ENCODE assay signal across 1 cellular context in genomic region chr14:75578786-75579781, GRCh38.
TF ChIP-seq lines count a peak whose summit lies in the region.

No MANE protein-coding gene starts in this region.

TF ChIP-seq in SK-N-SH, 30 proteins besides CTCF, POLR2A, EP300 and RAD21 (continued from another document):
- TF ChIP-seq, protein P1, sequence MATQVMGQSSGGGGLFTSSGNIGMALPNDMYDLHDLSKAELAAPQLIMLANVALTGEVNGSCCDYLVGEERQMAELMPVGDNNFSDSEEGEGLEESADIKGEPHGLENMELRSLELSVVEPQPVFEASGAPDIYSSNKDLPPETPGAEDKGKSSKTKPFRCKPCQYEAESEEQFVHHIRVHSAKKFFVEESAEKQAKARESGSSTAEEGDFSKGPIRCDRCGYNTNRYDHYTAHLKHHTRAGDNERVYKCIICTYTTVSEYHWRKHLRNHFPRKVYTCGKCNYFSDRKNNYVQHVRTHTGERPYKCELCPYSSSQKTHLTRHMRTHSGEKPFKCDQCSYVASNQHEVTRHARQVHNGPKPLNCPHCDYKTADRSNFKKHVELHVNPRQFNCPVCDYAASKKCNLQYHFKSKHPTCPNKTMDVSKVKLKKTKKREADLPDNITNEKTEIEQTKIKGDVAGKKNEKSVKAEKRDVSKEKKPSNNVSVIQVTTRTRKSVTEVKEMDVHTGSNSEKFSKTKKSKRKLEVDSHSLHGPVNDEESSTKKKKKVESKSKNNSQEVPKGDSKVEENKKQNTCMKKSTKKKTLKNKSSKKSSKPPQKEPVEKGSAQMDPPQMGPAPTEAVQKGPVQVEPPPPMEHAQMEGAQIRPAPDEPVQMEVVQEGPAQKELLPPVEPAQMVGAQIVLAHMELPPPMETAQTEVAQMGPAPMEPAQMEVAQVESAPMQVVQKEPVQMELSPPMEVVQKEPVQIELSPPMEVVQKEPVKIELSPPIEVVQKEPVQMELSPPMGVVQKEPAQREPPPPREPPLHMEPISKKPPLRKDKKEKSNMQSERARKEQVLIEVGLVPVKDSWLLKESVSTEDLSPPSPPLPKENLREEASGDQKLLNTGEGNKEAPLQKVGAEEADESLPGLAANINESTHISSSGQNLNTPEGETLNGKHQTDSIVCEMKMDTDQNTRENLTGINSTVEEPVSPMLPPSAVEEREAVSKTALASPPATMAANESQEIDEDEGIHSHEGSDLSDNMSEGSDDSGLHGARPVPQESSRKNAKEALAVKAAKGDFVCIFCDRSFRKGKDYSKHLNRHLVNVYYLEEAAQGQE (IDR thresholded peaks at IDR 0.05; ENCODE audit: low read depth, low read length), result no peak
- TF ChIP-seq RXRA (IDR thresholded peaks at IDR 0.05; ENCODE audit: borderline replicate concordance, low read depth), result no peak
TF ChIP-seq in SK-N-SH: peak in this region for 0.
